In the genomic region with DNA sequence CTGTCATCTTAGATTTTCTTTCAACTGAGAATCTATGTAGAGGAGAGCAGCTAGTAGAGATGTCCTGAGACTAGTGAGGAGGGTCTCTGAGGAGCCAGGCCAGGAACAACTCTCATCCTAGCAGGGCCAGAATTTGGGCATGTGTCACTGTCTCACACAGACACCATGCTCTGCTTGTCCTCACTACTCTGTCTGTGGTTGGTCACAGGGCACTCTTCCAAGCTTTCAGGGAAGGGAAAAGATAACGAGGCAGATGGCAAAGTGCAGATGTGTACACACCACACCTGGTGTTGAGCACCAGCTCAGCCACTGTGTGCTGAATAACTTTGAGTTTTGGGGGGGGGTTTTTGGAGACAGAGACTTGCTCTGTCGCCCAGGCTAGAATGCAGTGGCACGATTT, we compare ENCODE assay signal across 1 cellular context.
TF ChIP-seq lines count a peak whose summit lies in the region.

No MANE protein-coding gene starts in this region.

TF ChIP-seq in IMR-90, 13 proteins besides CTCF, POLR2A, EP300 and RAD21:
- no peak for TF ChIP-seq CHD1 (IDR thresholded peaks at IDR 0.05; ENCODE audit: low read depth, low read length)
- no peak for TF ChIP-seq MXI1 (IDR thresholded peaks at IDR 0.05; ENCODE audit: borderline replicate concordance, low read depth, low read length)
- TF ChIP-seq RFX5 (IDR thresholded peaks at IDR 0.05; ENCODE audit: low read depth, low read length), result no peak
